In the genomic region with DNA sequence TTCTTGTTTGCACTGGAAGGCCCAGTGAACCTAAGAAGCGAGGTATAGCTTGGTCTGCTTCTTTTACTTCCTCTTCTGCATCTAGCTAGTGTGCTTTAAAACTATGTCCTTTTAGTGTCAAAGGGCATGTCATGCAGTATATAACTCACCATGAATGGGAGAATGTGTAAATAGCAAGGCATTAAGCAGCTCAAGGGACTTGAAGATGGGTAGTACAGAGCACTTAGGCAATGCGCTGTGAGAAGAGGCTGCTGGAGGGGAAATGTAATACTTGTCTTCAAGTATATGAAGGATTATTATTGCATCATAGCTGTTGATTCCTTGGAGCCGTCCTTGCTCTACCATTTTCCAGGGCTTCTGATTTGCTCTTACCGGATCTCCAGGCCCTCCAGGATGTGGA, we compare ENCODE assay signal across 14 cellular contexts. TPM values are rescaled to one million over a fixed set of nuclear protein-coding genes. Genes with fewer than 3 reads are reported as not detected.
DNase-seq lines count a peak whose midpoint lies in the region; ATAC-seq and TF ChIP-seq lines count a peak whose summit lies in the region.
"Had no signal": no experiment of that assay in that cellular context is flagged by ENCODE, and none has a peak within 500 bp of the region (broad histone marks: within the 10 kb centered on the region; RNA-seq: fewer than 3 reads in every experiment).

No MANE protein-coding gene starts in this region.

- H3K27ac Mint-ChIP-seq in CD8-positive, alpha-beta T cell: no peak overlapping the region
- peak overlapping the region; percentile 43 for H3K27ac Mint-ChIP-seq in dendritic cell treated with granulocyte-macrophage colony-stimulating factor and Interleukin-4, amounts not matched to agents 40 ng/mL and 50 ng/mL, for 4 days
- H3K27ac Mint-ChIP-seq in neural progenitor cell: peak overlapping the region; percentile 27
- H3K27ac Mint-ChIP-seq: activated CD4-positive, alpha-beta memory T cell treated with anti-CD3 and anti-CD28 coated beads for 36 hours; effector memory CD8-positive, alpha-beta T cell had no signal

- no peak overlapping the region for H2AFZ ChIP-seq in neural progenitor cell (replicated peaks)

- DNase-seq in CD8-positive, alpha-beta T cell: no peak
- DNase-seq in NB4 (ENCODE audit: low read depth) (peak; percentile 29), neural progenitor cell (ENCODE audit: low spot score) (no peak), GM13976 (ENCODE audit: low spot score) (no peak)
- DNase-seq: activated CD4-positive, alpha-beta memory T cell treated with anti-CD3 and anti-CD28 coated beads for 36 hours; activated effector memory CD4-positive, alpha-beta T cell treated with anti-CD3 and anti-CD28 coated beads, Interleukin-2, amount 50 U/mL, for 16 hours; effector memory CD8-positive, alpha-beta T cell; gastrocnemius medialis; GF-D8; NCI-H510A; stimulated activated CD4-positive, alpha-beta T cell treated with anti-CD3 and anti-CD28 coated beads, Interleukin-1b, Interleukin-23, amount 100 ng/mL, for 48 hours had no signal

- H3K36me3 ChIP-seq in CD8-positive, alpha-beta T cell (ENCODE audit: insufficient read depth, low read length): no peaks in the 10 kb centered on the region
- no peaks in the 10 kb centered on the region for H3K36me3 ChIP-seq in neural progenitor cell
- H3K36me3 ChIP-seq: gastrocnemius medialis had no signal

- no peaks in the 10 kb centered on the region for H3K9me3 ChIP-seq in CD8-positive, alpha-beta T cell (ENCODE audit: low read length)
- H3K9me3 ChIP-seq in neural progenitor cell (ENCODE audit: low read depth): no peaks in the 10 kb centered on the region
- H3K9me3 ChIP-seq: gastrocnemius medialis had no signal

- H3K4me2 ChIP-seq in neural progenitor cell: no peak overlapping the region

- peaks cover 90% of the 10 kb centered on the region for H3K4me1 Mint-ChIP-seq in CD8-positive, alpha-beta T cell (ENCODE audit: low read depth)
- peaks cover 72% of the 10 kb centered on the region for H3K4me1 Mint-ChIP-seq in dendritic cell treated with granulocyte-macrophage colony-stimulating factor and Interleukin-4, amounts not matched to agents 40 ng/mL and 50 ng/mL, for 4 days (ENCODE audit: low read depth)
- H3K4me1 Mint-ChIP-seq in neural progenitor cell: peaks cover 77% of the 10 kb centered on the region

- TF ChIP-seq CTCF in CD8-positive, alpha-beta T cell (IDR thresholded peaks at IDR 0.05): no peak
- TF ChIP-seq CTCF in NB4 (IDR thresholded peaks at IDR 0.05; ENCODE audit: low read depth, low read length): no peak
- no peak for TF ChIP-seq CTCF in neural progenitor cell (IDR thresholded peaks at IDR 0.05)
- TF ChIP-seq CTCF in GM13976 (IDR thresholded peaks at IDR 0.05; ENCODE audit: borderline replicate concordance, control extremely low read depth, extremely low read depth, insufficient read depth, missing control alignments): no peak

- no peaks in the 10 kb centered on the region for H3K79me2 ChIP-seq in neural progenitor cell (ENCODE audit: low read depth)

- H3K4me3 ChIP-seq in CD8-positive, alpha-beta T cell (ENCODE audit: low read depth, low read length): no peak overlapping the region
- H3K4me3 ChIP-seq in NB4 (ENCODE audit: low read depth, low read length) (no peak overlapping the region), neural progenitor cell (no peak overlapping the region)
- H3K4me3 ChIP-seq: gastrocnemius medialis had no signal

- CTCF ChIA-PET in CD8-positive, alpha-beta T cell (lab: Charles Lee): interaction anchor here (1.1 to 1.7 kb wide), 2 partner anchors 10 to 15 kb away, joined by 3 to 6 read pairs; no protein-coding TSS in a partner anchor

- H3K27me3 ChIP-seq in CD8-positive, alpha-beta T cell (ENCODE audit: insufficient read depth, low read length): no peaks in the 10 kb centered on the region
- H3K27me3 ChIP-seq in neural progenitor cell: no peaks in the 10 kb centered on the region
- H3K27me3 ChIP-seq: gastrocnemius medialis had no signal

- H3K9me3 Mint-ChIP-seq in CD8-positive, alpha-beta T cell: no peaks in the 10 kb centered on the region
- no peaks in the 10 kb centered on the region for H3K9me3 Mint-ChIP-seq in dendritic cell treated with granulocyte-macrophage colony-stimulating factor and Interleukin-4, amounts not matched to agents 40 ng/mL and 50 ng/mL, for 4 days
- no peaks in the 10 kb centered on the region for H3K9me3 Mint-ChIP-seq in neural progenitor cell
- H3K9me3 Mint-ChIP-seq: activated CD4-positive, alpha-beta memory T cell treated with anti-CD3 and anti-CD28 coated beads for 36 hours; effector memory CD8-positive, alpha-beta T cell had no signal

- POLR2A ChIA-PET in CD8-positive, alpha-beta T cell (lab: Charles Lee): interaction anchor here (0.9 to 1.6 kb wide), 3 partner anchors 8 to 115 kb away, joined by 3 to 5 read pairs (median 4); a partner anchor contains a TSS

- no peak for ATAC-seq in CD8-positive, alpha-beta T cell
- ATAC-seq in GM18858 (IDR thresholded peaks at IDR 0.05; ENCODE audit: unreplicated experiment): no peak
- ATAC-seq in GM21786 (IDR thresholded peaks at IDR 0.05; ENCODE audit: unreplicated experiment): no peak
- ATAC-seq: effector memory CD8-positive, alpha-beta T cell; gastrocnemius medialis had no signal

- peaks cover 55% of the 10 kb centered on the region for H3K36me3 Mint-ChIP-seq in CD8-positive, alpha-beta T cell
- peaks cover 2% of the 10 kb centered on the region for H3K36me3 Mint-ChIP-seq in dendritic cell treated with granulocyte-macrophage colony-stimulating factor and Interleukin-4, amounts not matched to agents 40 ng/mL and 50 ng/mL, for 4 days (ENCODE audit: low read depth)
- peaks cover 14% of the 10 kb centered on the region for H3K36me3 Mint-ChIP-seq in neural progenitor cell

- H4K20me1 ChIP-seq in neural progenitor cell (ENCODE audit: low read depth): no peaks in the 10 kb centered on the region

- H3K4me3 Mint-ChIP-seq in CD8-positive, alpha-beta T cell: peak overlapping the region; percentile 46
- no peak overlapping the region for H3K4me3 Mint-ChIP-seq in dendritic cell treated with granulocyte-macrophage colony-stimulating factor and Interleukin-4, amounts not matched to agents 40 ng/mL and 50 ng/mL, for 4 days
- H3K4me3 Mint-ChIP-seq in neural progenitor cell: no peak overlapping the region
- H3K4me3 Mint-ChIP-seq: activated CD4-positive, alpha-beta memory T cell treated with anti-CD3 and anti-CD28 coated beads for 36 hours; effector memory CD8-positive, alpha-beta T cell had no signal

- no peak overlapping the region for H3K9ac ChIP-seq in neural progenitor cell

- in situ Hi-C loops in GM13976 (cut with MboI; ENCODE audit: low sequenced_read_pairs, unreplicated experiment): no loop called here

- intact Hi-C loops in CD8-positive, alpha-beta T cell (cut with DNase I, micrococcal nuclease): no loop called here
- intact Hi-C loops in dendritic cell treated with granulocyte-macrophage colony-stimulating factor and Interleukin-4, amounts not matched to agents 40 ng/mL and 50 ng/mL, for 4 days (cut with micrococcal nuclease): loop anchor here (5.0 kb wide), 1 partner anchor 33 kb away; no protein-coding TSS in a partner anchor

- H3F3A ChIP-seq in neural progenitor cell (ENCODE audit: low read depth): no peaks in the 10 kb centered on the region

- peaks cover 84% of the 10 kb centered on the region for H3K4me1 ChIP-seq in CD8-positive, alpha-beta T cell (ENCODE audit: insufficient read depth, low read length)
- peaks cover 31% of the 10 kb centered on the region for H3K4me1 ChIP-seq in neural progenitor cell

- H3K27ac ChIP-seq in CD8-positive, alpha-beta T cell (ENCODE audit: low read depth, low read length): no peak overlapping the region
- no peak overlapping the region for H3K27ac ChIP-seq in neural progenitor cell
- H3K27ac ChIP-seq: gastrocnemius medialis had no signal

- TF ChIP-seq POLR2A in NB4 (IDR thresholded peaks at IDR 0.05; ENCODE audit: extremely low read depth, insufficient read length): no peak

- no peaks in the 10 kb centered on the region for H3K27me3 Mint-ChIP-seq in CD8-positive, alpha-beta T cell (ENCODE audit: low read depth)
- H3K27me3 Mint-ChIP-seq in dendritic cell treated with granulocyte-macrophage colony-stimulating factor and Interleukin-4, amounts not matched to agents 40 ng/mL and 50 ng/mL, for 4 days: no peaks in the 10 kb centered on the region
- peaks cover 2% of the 10 kb centered on the region for H3K27me3 Mint-ChIP-seq in neural progenitor cell (ENCODE audit: insufficient read depth, low read depth)
- H3K27me3 Mint-ChIP-seq: activated CD4-positive, alpha-beta memory T cell treated with anti-CD3 and anti-CD28 coated beads for 36 hours; effector memory CD8-positive, alpha-beta T cell had no signal

RNA-seq across cellular contexts. Expression of a gene that starts 7.6 kb away (rescaled TPM):
- total RNA-seq in CD8-positive, alpha-beta T cell: 10 to 100 TPM; 41.2 to 42.3 TPM
- 3.0 and 3.8 TPM in 2 replicates for total RNA-seq in neural progenitor cell (ENCODE audit: low replicate concordance)

RNA-seq across cellular contexts. Expression of a gene that starts 54.3 kb away (rescaled TPM):
- 10 to 100 TPM; 20.0 to 23.0 TPM for total RNA-seq in CD8-positive, alpha-beta T cell
- total RNA-seq in neural progenitor cell (ENCODE audit: low replicate concordance): 32.4 and 48.3 TPM in 2 replicates

RNA-seq across cellular contexts. Expression of a gene that starts 54.4 kb away (rescaled TPM):
- total RNA-seq in CD8-positive, alpha-beta T cell: 1 to 10 TPM; 2.5 to 2.6 TPM
- total RNA-seq in neural progenitor cell (ENCODE audit: low replicate concordance): 8.4 and 13.4 TPM in 2 replicates
